Comparison of ENCODE assay signal across 9 cellular contexts in genomic region chr4:2787230-2788100, GRCh38. TPM values are rescaled to one million over a fixed set of nuclear protein-coding genes. Genes with fewer than 3 reads are reported as not detected.
A peak's percentile ranks its signal among the peaks of the same experiment; 100 is the strongest.
DNase-seq lines count a peak whose midpoint lies in the region; ATAC-seq and TF ChIP-seq lines count a peak whose summit lies in the region.
"Had no signal": no experiment of that assay in that cellular context is flagged by ENCODE, and none has a peak within 500 bp of the region (broad histone marks: within the 10 kb centered on the region; RNA-seq: fewer than 3 reads in every experiment).

No MANE protein-coding gene starts in this region.

- no peaks in the 10 kb centered on the region for H4K20me1 ChIP-seq in hepatocyte (ENCODE audit: insufficient read depth, poor library complexity, severe bottlenecking)

- H3K9me3 ChIP-seq in mucosa of descending colon: no peaks in the 10 kb centered on the region
- H3K9me3 ChIP-seq in hepatocyte (ENCODE audit: low read depth): no peaks in the 10 kb centered on the region
- H3K9me3 ChIP-seq: ovary had no signal

- peaks cover 18% of the 10 kb centered on the region for H3K4me1 ChIP-seq in mucosa of descending colon (ENCODE audit: low read depth)
- no peaks in the 10 kb centered on the region for H3K4me1 ChIP-seq in hepatocyte (ENCODE audit: insufficient read depth)

- peak; percentile 59 for ATAC-seq in GM21526 (IDR thresholded peaks at IDR 0.05; ENCODE audit: low FRiP score, unreplicated experiment)
- peak; percentile 55 for ATAC-seq in mucosa of descending colon

- H3K27me3 Mint-ChIP-seq in activated naive CD4-positive, alpha-beta T cell treated with anti-CD3 and anti-CD28 coated beads, Interleukin-2, amount 10 ng/mL, durations not matched to agents 7 days and 5 days: peaks cover 34% of the 10 kb centered on the region

- H3K79me2 ChIP-seq in hepatocyte: no peaks in the 10 kb centered on the region

- in situ Hi-C loops in KBM-7 (cut with MboI; ENCODE audit: low pct_unique_long_range_greater_than_20kb, low sequenced_read_pairs): no loop called here

- DNase-seq in GM10248 (ENCODE audit: extremely low spot score) (peak; percentile 83), KBM-7 (peak; percentile 92), mucosa of descending colon (peak in 2 of 3 donors; percentile 47 to 76), NCI-H2081 treated with DMSO at 0.1 percent for 48 hours (lab: John Stamatoyannopoulos, UW) (no peak), hepatocyte (ENCODE audit: low spot score) (no peak), NCI-H82 (lab: John Stamatoyannopoulos, UW) (no peak)
- DNase-seq in activated naive CD4-positive, alpha-beta T cell treated with anti-CD3 and anti-CD28 coated beads, Interleukin-2, amount 10 ng/mL, durations not matched to agents 7 days and 5 days: peak; percentile 68

- no peak overlapping the region for H3K4me3 Mint-ChIP-seq in activated naive CD4-positive, alpha-beta T cell treated with anti-CD3 and anti-CD28 coated beads, Interleukin-2, amount 10 ng/mL, durations not matched to agents 7 days and 5 days

- H3K36me3 Mint-ChIP-seq in activated naive CD4-positive, alpha-beta T cell treated with anti-CD3 and anti-CD28 coated beads, Interleukin-2, amount 10 ng/mL, durations not matched to agents 7 days and 5 days: peaks cover 7% of the 10 kb centered on the region

- CTCF ChIA-PET in GM10248 (lab: Yijun Ruan, JAX): interaction anchor here (0.9 to 3.0 kb wide), 5 partner anchors 11 to 31 kb away, joined by 3 to 30 read pairs (median 3); partner anchors contain the start of gene TNIP2
- CTCF ChIA-PET in activated naive CD4-positive, alpha-beta T cell treated with anti-CD3 and anti-CD28 coated beads, Interleukin-2, amount 10 ng/mL, durations not matched to agents 7 days and 5 days (lab: Charles Lee): no interaction called here

- WGBS in hepatocyte (ENCODE audit: low lambda C conversion rate, missing lambda C conversion rate): 85% methylated on average over 18 of the region's 18 CpGs

- H3K9me2 ChIP-seq in hepatocyte (replicated peaks; ENCODE audit: insufficient read depth): no peaks in the 10 kb centered on the region

- TF ChIP-seq CTCF in GM10248 (IDR thresholded peaks at IDR 0.05; ENCODE audit: control extremely low read depth, extremely low read depth, low read depth, missing control alignments) (no peak), mucosa of descending colon (IDR thresholded peaks at IDR 0.05) (no peak), hepatocyte (IDR thresholded peaks at IDR 0.05; ENCODE audit: poor library complexity) (no peak)

- peak overlapping the region; percentile 92 for H3K27ac Mint-ChIP-seq in activated naive CD4-positive, alpha-beta T cell treated with anti-CD3 and anti-CD28 coated beads, Interleukin-2, amount 10 ng/mL, durations not matched to agents 7 days and 5 days

- H3K4me3 ChIP-seq in mucosa of descending colon (no peak overlapping the region), hepatocyte (no peak overlapping the region)
- H3K4me3 ChIP-seq: ovary had no signal

- H3K27me3 ChIP-seq in hepatocyte: no peaks in the 10 kb centered on the region
- H3K27me3 ChIP-seq: ovary had no signal

- no peak overlapping the region for H3K4me2 ChIP-seq in hepatocyte

- H3K27ac ChIP-seq in hepatocyte: no peak overlapping the region
- H3K27ac ChIP-seq: ovary had no signal

- POLR2A ChIA-PET in GM10248 (lab: Yijun Ruan, JAX): interaction anchor here (0.6 to 0.9 kb wide), 5 partner anchors 11 to 41 kb away, joined by 3 to 6 read pairs (median 3); no protein-coding TSS in a partner anchor

- intact Hi-C loops in mucosa of descending colon (cut with DNase I, micrococcal nuclease): loop anchor here in 1 of 2 donors (10.0 kb wide), 1 partner anchor 77 kb away; no protein-coding TSS in a partner anchor

- H3K36me3 ChIP-seq in mucosa of descending colon (ENCODE audit: low read depth) (no peaks in the 10 kb centered on the region), hepatocyte (replicated peaks; ENCODE audit: insufficient read depth, low read depth) (no peaks in the 10 kb centered on the region)
- H3K36me3 ChIP-seq: ovary had no signal

- H2AFZ ChIP-seq in hepatocyte: no peak overlapping the region

- peaks cover 48% of the 10 kb centered on the region for H3K4me1 Mint-ChIP-seq in activated naive CD4-positive, alpha-beta T cell treated with anti-CD3 and anti-CD28 coated beads, Interleukin-2, amount 10 ng/mL, durations not matched to agents 7 days and 5 days

- peaks cover 9% of the 10 kb centered on the region for H3K9me3 Mint-ChIP-seq in activated naive CD4-positive, alpha-beta T cell treated with anti-CD3 and anti-CD28 coated beads, Interleukin-2, amount 10 ng/mL, durations not matched to agents 7 days and 5 days

RNA-seq across cellular contexts. Expression of gene SH3BP2, which starts 5.4 kb away (rescaled TPM):
- 10 to 100 TPM; 48.1 to 75.3 (median 73.0) TPM for total RNA-seq in mucosa of descending colon
- 15.0 and 25.7 TPM in 2 replicates for total RNA-seq in hepatocyte
- polyA plus RNA-seq in hepatocyte: 24.3 and 29.6 TPM in 2 replicates

RNA-seq across cellular contexts. Expression of gene TNIP2, which starts 31.3 kb away (rescaled TPM):
- total RNA-seq in mucosa of descending colon: 10 to 100 TPM; 50.3 to 51.5 (median 51.2) TPM
- total RNA-seq in hepatocyte: 38.2 and 42.7 TPM in 2 replicates
- polyA plus RNA-seq in hepatocyte: 43.0 and 50.8 TPM in 2 replicates

RNA-seq across cellular contexts. Expression of gene ADD1, which starts 56.2 kb away (rescaled TPM):
- 100 to 1,000 TPM; 201 to 373 (median 261) TPM for total RNA-seq in mucosa of descending colon
- 143 and 179 TPM in 2 replicates for total RNA-seq in hepatocyte
- 174 and 208 TPM in 2 replicates for polyA plus RNA-seq in hepatocyte

Comparison
In these comparisons a context has a peak if more than half of its experiments do, and no peak if none do; other contexts are left out.
1. DNase-seq: peak in GM10248 (single experiment), KBM-7 (single experiment), activated naive CD4-positive, alpha-beta T cell treated with anti-CD3 and anti-CD28 coated beads, Interleukin-2, amount 10 ng/mL, durations not matched to agents 7 days and 5 days (single experiment) and mucosa of descending colon (2 of 3); none in NCI-H2081 treated with DMSO at 0.1 percent for 48 hours (single experiment), hepatocyte (single experiment) and NCI-H82 (single experiment).